In genomic region chr1:59673575-59674467, GRCh38 we compare ENCODE assay signal across 12 cellular contexts.
A peak's percentile ranks its signal among the peaks of the same experiment; 100 is the strongest.
DNase-seq lines count a peak whose midpoint lies in the region; ATAC-seq, FAIRE-seq and TF ChIP-seq lines count a peak whose summit lies in the region.
"Had no signal": no experiment of that assay in that cellular context is flagged by ENCODE, and none has a peak within 500 bp of the region (broad histone marks: within the 10 kb centered on the region; RNA-seq: fewer than 3 reads in every experiment).

No MANE protein-coding gene starts in this region.

- peak overlapping the region; percentile 81 for H2AFZ ChIP-seq in keratinocyte (ENCODE audit: control insufficient read depth, low read length)

- no peaks in the 10 kb centered on the region for H3K79me2 ChIP-seq in keratinocyte (ENCODE audit: control insufficient read depth, insufficient read depth, low read length)

- H3K4me2 ChIP-seq in keratinocyte (ENCODE audit: control insufficient read depth, extremely low read depth, insufficient read depth, low read depth, low read length) = peak overlapping the region; percentile 89

- no peaks in the 10 kb centered on the region for H3K36me3 ChIP-seq in keratinocyte (ENCODE audit: control insufficient read depth in 2 of 2, extremely low read depth in 1 of 2, insufficient read depth in 2 of 2, low read length in 2 of 2)
- H3K36me3 ChIP-seq: SJSA1 had no signal

- no peaks in the 10 kb centered on the region for H3K9me3 ChIP-seq in keratinocyte (ENCODE audit: control insufficient read depth, low read depth, low read length)

- peak overlapping the region; percentile 85 for H3K9ac ChIP-seq in keratinocyte (ENCODE audit: control insufficient read depth, extremely low read depth, insufficient read depth, low read length)

- dilution Hi-C loops in keratinocyte (cut with MboI; ENCODE audit: extremely low pct_ligation_motif_present, low sequenced_read_pairs) = no loop called here

- intact Hi-C loops in sciatic nerve (cut with DNase I) = no loop called here

- H3K4me1 ChIP-seq in keratinocyte (ENCODE audit: control insufficient read depth, extremely low read depth, insufficient read depth, low read length) = peaks cover 57% of the 10 kb centered on the region

- peak; percentile 4 for ATAC-seq in sciatic nerve
- ATAC-seq in HG03196 (IDR thresholded peaks at IDR 0.05; ENCODE audit: unreplicated experiment) = no peak

- H4K20me1 ChIP-seq in keratinocyte (ENCODE audit: control insufficient read depth, extremely low read depth, insufficient read depth, low read length) = no peaks in the 10 kb centered on the region

- H3K27me3 ChIP-seq in keratinocyte (ENCODE audit: control insufficient read depth, extremely low read depth, insufficient read depth, low read length) = no peaks in the 10 kb centered on the region
- H3K27me3 ChIP-seq: SJSA1 had no signal

- DNase-seq in COR-L47 (lab: John Stamatoyannopoulos, UW) = peak; percentile 16
- peak; percentile 82 for DNase-seq in SW480 (ENCODE audit: low spot score)
- peak; percentile 100 for DNase-seq in keratinocyte (ENCODE audit: low read depth, low spot score)
- peak; percentile 65 for DNase-seq in sciatic nerve (ENCODE audit: low spot score)
- DNase-seq in NAMALWA (ENCODE audit: low spot score) = no peak
- DNase-seq in activated naive CD4-positive, alpha-beta T cell (lab: John Stamatoyannopoulos, UW) = no peak
- DNase-seq in NCI-H226 = no peak
- DNase-seq: activated CD4-positive, alpha-beta T cell treated with anti-CD3 and anti-CD28 coated beads for 4 hours; activated naive CD4-positive, alpha-beta T cell treated with Interleukin-2 at 50 U/mL for 16 hours; effector CD8-positive, alpha-beta T cell had no signal

- H3K9me1 ChIP-seq in keratinocyte (ENCODE audit: control insufficient read depth, extremely low read depth, insufficient read depth, low read length) = no peaks in the 10 kb centered on the region

- FAIRE-seq in keratinocyte (lab: Jason Lieb, UNC) = peak; percentile 90

- peak overlapping the region in 2 of 3 experiments; percentile 48 to 53 for H3K4me3 ChIP-seq in keratinocyte (ENCODE audit: control insufficient read depth in 2 of 3, extremely low read depth in 1 of 3, insufficient read depth in 2 of 3, low read depth in 1 of 3, low read length in 3 of 3)
- H3K4me3 ChIP-seq: SJSA1 had no signal

- peak overlapping the region; percentile 99 for H3K27ac ChIP-seq in keratinocyte (ENCODE audit: control insufficient read depth, insufficient read depth, low read length)

- TF ChIP-seq CTCF in keratinocyte (optimal IDR thresholded peaks at IDR 0.05 in 1 of 3, IDR thresholded peaks at IDR 0.05 in 1 of 3, conservative IDR thresholded peaks at IDR 0.05 in 1 of 3; ENCODE audit: extremely low read depth in 1 of 3, insufficient read depth in 2 of 3, low read length in 3 of 3) = no peak

Comparison
In these comparisons a context has a peak if more than half of its experiments do, and no peak if none do; other contexts are left out.
1. DNase-seq: peak in COR-L47 (single experiment), SW480 (single experiment), keratinocyte (single experiment) and sciatic nerve (single experiment); none in NAMALWA (single experiment), activated naive CD4-positive, alpha-beta T cell (0 of 4) and NCI-H226 (single experiment).